19 cellular contexts compared by ENCODE assay signal in the genomic region with DNA sequence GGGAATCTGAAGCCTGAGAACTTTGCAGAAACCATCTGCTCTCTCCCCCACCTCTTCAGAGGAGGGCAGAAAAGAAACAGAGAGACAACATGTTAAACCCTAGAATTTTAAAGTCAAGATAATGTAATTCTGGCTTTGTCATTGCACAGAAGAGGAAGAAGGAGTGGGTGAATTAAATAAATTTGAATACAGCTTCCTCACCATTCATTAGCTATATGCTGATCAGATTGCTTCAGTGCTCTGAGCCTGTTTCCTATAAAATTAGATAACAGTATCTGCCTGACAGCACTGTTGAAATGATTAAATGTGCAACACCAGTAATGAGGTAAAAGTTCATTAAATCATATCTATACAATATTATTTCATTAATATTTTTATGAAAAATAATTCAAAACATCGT.
"Had no signal": no experiment of that assay in that cellular context is flagged by ENCODE, and none has a peak within 500 bp of the region (broad histone marks: within the 10 kb centered on the region; RNA-seq: fewer than 3 reads in every experiment).

No MANE protein-coding gene starts in this region.

- H3K27ac ChIP-seq: HL-60, SJSA1 had no signal

- DNase-seq: KBM-7, MG63, NCI-H1092, NCI-H1105 treated with DMSO at 0.1 percent for 48 hours, NCI-H1417 treated with DMSO at 0.1 percent for 48 hours, NCI-H146, NCI-H1694 treated with DMSO at 0.1 percent for 48 hours, NCI-H1930, NCI-H2081, NCI-H2107, NCI-H2227 treated with DMSO at 0.1 percent for 48 hours, NCI-H524 treated with DMSO at 0.1 percent for 48 hours, NCI-H69, NCI-H774, Right ventricle myocardium superior, RPMI8226, SIG-M5 had no signal

- H3K27me3 ChIP-seq: MG63, SJSA1 had no signal

- H3K9me3 ChIP-seq: MG63, SJSA1 had no signal

- H3K4me1 ChIP-seq: SJSA1 had no signal

- H3K4me3 ChIP-seq: MG63, SJSA1 had no signal

- H3K36me3 ChIP-seq: MG63, SJSA1 had no signal
